1 cellular context compared by ENCODE assay signal in genomic region chr17:28328325-28328724, GRCh38.
TF ChIP-seq lines count a peak whose summit lies in the region.

No MANE protein-coding gene starts in this region.

TF ChIP-seq in SK-N-SH, 30 proteins besides CTCF, POLR2A, EP300 and RAD21:
- TF ChIP-seq CHD2 (IDR thresholded peaks at IDR 0.05; ENCODE audit: low read length, partially characterized antibody) = no peak
- no peak for TF ChIP-seq REST (IDR thresholded peaks at IDR 0.05; ENCODE audit: low read depth, low read length)
- TF ChIP-seq FOXJ3 (CRISPR knock-in tag; IDR thresholded peaks at IDR 0.05) = no peak
- TF ChIP-seq, protein P1, sequence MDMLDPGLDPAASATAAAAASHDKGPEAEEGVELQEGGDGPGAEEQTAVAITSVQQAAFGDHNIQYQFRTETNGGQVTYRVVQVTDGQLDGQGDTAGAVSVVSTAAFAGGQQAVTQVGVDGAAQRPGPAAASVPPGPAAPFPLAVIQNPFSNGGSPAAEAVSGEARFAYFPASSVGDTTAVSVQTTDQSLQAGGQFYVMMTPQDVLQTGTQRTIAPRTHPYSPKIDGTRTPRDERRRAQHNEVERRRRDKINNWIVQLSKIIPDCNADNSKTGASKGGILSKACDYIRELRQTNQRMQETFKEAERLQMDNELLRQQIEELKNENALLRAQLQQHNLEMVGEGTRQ (IDR thresholded peaks at IDR 0.05; ENCODE audit: borderline replicate concordance, low read depth, low read length) = no peak
- no peak for TF ChIP-seq MAX (IDR thresholded peaks at IDR 0.05; ENCODE audit: low read depth)
- no peak for TF ChIP-seq EZH2phosphoT487 (IDR thresholded peaks at IDR 0.05; ENCODE audit: borderline replicate concordance, low read depth)
- no peak for TF ChIP-seq NRF1 (IDR thresholded peaks at IDR 0.05; ENCODE audit: low read depth, low read length)
- TF ChIP-seq, protein P2, sequence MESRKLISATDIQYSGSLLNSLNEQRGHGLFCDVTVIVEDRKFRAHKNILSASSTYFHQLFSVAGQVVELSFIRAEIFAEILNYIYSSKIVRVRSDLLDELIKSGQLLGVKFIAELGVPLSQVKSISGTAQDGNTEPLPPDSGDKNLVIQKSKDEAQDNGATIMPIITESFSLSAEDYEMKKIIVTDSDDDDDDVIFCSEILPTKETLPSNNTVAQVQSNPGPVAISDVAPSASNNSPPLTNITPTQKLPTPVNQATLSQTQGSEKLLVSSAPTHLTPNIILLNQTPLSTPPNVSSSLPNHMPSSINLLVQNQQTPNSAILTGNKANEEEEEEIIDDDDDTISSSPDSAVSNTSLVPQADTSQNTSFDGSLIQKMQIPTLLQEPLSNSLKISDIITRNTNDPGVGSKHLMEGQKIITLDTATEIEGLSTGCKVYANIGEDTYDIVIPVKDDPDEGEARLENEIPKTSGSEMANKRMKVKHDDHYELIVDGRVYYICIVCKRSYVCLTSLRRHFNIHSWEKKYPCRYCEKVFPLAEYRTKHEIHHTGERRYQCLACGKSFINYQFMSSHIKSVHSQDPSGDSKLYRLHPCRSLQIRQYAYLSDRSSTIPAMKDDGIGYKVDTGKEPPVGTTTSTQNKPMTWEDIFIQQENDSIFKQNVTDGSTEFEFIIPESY (IDR thresholded peaks at IDR 0.05; ENCODE audit: borderline replicate concordance, low read depth) = no peak
- TF ChIP-seq FOSL2 (IDR thresholded peaks at IDR 0.05; ENCODE audit: borderline replicate concordance, low read depth) = no peak
- no peak for TF ChIP-seq SMC3 (IDR thresholded peaks at IDR 0.05; ENCODE audit: low read depth, low read length)
